ENCODE assay signal across 9 cellular contexts in the genomic region with DNA sequence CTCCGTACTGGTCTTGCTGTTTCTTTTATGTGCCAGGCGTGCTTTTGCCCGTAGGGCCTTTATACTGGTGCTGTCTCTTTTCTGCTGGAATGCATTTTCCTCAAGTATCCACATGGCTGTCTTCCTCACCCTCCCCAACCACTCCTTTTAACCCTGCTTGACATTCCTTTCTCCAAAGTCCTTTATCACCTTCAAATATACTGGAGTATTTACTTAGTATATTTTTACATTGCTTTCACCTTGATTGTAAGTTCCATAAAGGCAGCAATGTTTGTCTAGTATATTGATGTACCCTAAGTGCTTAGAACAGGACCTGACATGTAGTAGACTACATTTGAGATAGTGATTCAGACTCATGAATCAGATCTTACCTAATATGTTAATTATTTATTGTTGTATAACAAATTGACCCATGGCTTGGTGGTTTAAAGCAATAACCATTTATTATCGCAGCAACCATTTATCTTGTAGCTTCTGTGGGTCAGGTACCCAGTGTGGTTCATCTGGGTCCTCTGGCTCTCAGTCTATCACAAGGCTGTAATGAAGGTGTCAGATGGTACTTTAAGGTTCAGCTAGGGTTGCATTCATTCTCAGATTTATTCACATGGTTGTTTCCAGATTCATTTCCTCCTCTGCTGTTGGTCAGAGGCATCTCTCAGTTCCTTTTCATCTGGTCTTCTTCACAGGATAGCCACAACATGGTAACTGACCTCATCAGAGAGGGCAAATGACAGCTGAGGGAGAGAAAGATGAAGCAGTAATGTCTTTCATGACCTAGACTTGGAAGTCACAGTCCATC. TPM values are rescaled to one million over a fixed set of nuclear protein-coding genes. Genes with fewer than 3 reads are reported as not detected.
DNase-seq lines count a peak whose midpoint lies in the region; ATAC-seq and TF ChIP-seq lines count a peak whose summit lies in the region.
"Had no signal": no experiment of that assay in that cellular context is flagged by ENCODE, and none has a peak within 500 bp of the region (broad histone marks: within the 10 kb centered on the region; RNA-seq: fewer than 3 reads in every experiment).

No MANE protein-coding gene starts in this region.

- intact Hi-C loops in transverse colon (cut with DNase I; ENCODE audit: low total_unique reads) = no loop called here

- no peak for TF ChIP-seq EP300 in transverse colon (IDR thresholded peaks at IDR 0.05; ENCODE audit: low read depth)

- H3K4me3 ChIP-seq in transverse colon = no peak overlapping the region
- H3K4me3 ChIP-seq: tibial nerve had no signal

- in situ Hi-C loops in transverse colon (cut with MboI; ENCODE audit: low pct_ligation_motif_present in 1 of 4, low pct_unique_long_range_greater_than_20kb in 1 of 4, low sequenced_read_pairs in 3 of 4) = loop anchor here in 1 of 4 donors (25.0 kb wide), 1 partner anchor 988 kb away; no protein-coding TSS in a partner anchor

- DNase-seq in kidney tubule cell (ENCODE audit: low spot score) (peak; percentile 55), islet precursor cell (no peak), transverse colon (no peak), inferior parietal cortex (ENCODE audit: extremely low spot score) (no peak)

- no peaks in the 10 kb centered on the region for H3K4me1 ChIP-seq in transverse colon
- H3K4me1 ChIP-seq: tibial nerve had no signal

- no peak overlapping the region for H3K27ac ChIP-seq in transverse colon
- H3K27ac ChIP-seq: tibial nerve had no signal

- WGBS in transverse colon (ENCODE audit: low coverage in 1 of 2), 2 donors = 93 to 94% methylated on average over 4 of the region's 4 CpGs

- TF ChIP-seq CTCF in transverse colon (IDR thresholded peaks at IDR 0.05) = no peak

- H3K36me3 ChIP-seq in transverse colon = peaks cover 0 to 6% (median 3%) of the 10 kb centered on the region in 4 donors

- H3K9me3 ChIP-seq in transverse colon = no peaks in the 10 kb centered on the region
- H3K9me3 ChIP-seq: tibial nerve had no signal

- H3K27me3 ChIP-seq in transverse colon = no peaks in the 10 kb centered on the region
- H3K27me3 ChIP-seq: tibial nerve had no signal

- no peak for TF ChIP-seq POLR2A in transverse colon (IDR thresholded peaks at IDR 0.05)

- ATAC-seq in GM18858 (IDR thresholded peaks at IDR 0.05; ENCODE audit: unreplicated experiment) (peak; percentile 54), GM21737 (IDR thresholded peaks at IDR 0.05; ENCODE audit: unreplicated experiment) (peak; percentile 57), HG03432 (IDR thresholded peaks at IDR 0.05; ENCODE audit: unreplicated experiment) (peak; percentile 76), GM18519 (IDR thresholded peaks at IDR 0.05; ENCODE audit: low FRiP score, unreplicated experiment) (no peak)

RNA-seq across cellular contexts. Expression of gene DDX10, which starts 34.2 kb away (rescaled TPM):
- total RNA-seq in transverse colon = 10 to 100 TPM in 2 of 4 donors, 1 to 10 TPM in 2; 7.6 to 38.2 (median 12.6) TPM
